18 cellular contexts compared by ENCODE assay signal in the genomic region with DNA sequence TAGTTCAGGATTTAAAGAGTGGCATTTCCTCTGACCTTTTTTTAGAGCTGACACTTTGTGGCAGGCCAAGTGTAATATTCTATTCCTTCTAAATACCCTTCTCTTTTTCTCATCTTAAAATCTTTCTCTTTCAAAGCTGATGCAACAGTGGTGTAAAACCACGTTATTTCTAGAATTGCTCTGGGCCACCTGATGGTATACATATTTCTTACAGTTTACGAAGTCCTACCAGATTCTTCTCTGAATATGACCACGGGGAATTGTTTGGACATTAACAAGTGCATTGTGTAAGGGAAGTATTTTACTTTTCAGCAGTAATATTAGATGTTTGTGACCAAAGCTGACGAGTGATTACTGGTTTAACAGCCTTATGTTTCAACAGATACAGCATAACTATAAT.
"Had no signal": no experiment of that assay in that cellular context is flagged by ENCODE, and none has a peak within 500 bp of the region (broad histone marks: within the 10 kb centered on the region; RNA-seq: fewer than 3 reads in every experiment).

No MANE protein-coding gene starts in this region.

- ATAC-seq: naive thymus-derived CD4-positive, alpha-beta T cell; stimulated activated naive B cell treated with anti-CD40 and anti-IgM and Interleukin-4, amounts not matched to agents 10 μg/mL and 1 μg/mL and 100 μg/mL, for 72 hours had no signal

- H3K4me2 ChIP-seq: hepatocyte had no signal

- H3K4me1 ChIP-seq: adrenal gland had no signal

- H3K9ac ChIP-seq: parathyroid adenoma had no signal

- H3K4me3 ChIP-seq: adrenal gland, cardiac muscle cell, hepatocyte, sigmoid colon, spleen, thoracic aorta had no signal

- H3K27ac ChIP-seq: adrenal gland, cardiac muscle cell, hepatocyte, parathyroid adenoma, sigmoid colon, spleen had no signal

- H3K9me3 ChIP-seq: adrenal gland, sigmoid colon, spleen, thoracic aorta had no signal

- DNase-seq: activated CD4-positive, alpha-beta T cell treated with anti-CD3 and anti-CD28 coated beads, Interleukin-2, amount 50 U/mL, for 1 hour; activated CD4-positive, CD25-positive, alpha-beta regulatory T cell treated with anti-CD3 and anti-CD28 coated beads, Interleukin-2, amount 50 U/mL, for 72 hours; activated CD8-positive, alpha-beta memory T cell treated with anti-CD3 and anti-CD28 coated beads, Interleukin-2, amount 50 U/mL, for 48 hours; activated effector memory CD4-positive, alpha-beta T cell treated with Interleukin-2 at 50 U/mL for 16 hours; activated naive CD4-positive, alpha-beta T cell treated with anti-CD3 and anti-CD28 coated beads, Interleukin-2, amount 50 U/mL, for 16 hours; activated T-cell treated with anti-CD3 and anti-CD28 coated beads, Interleukin-2, amount 50 U/mL, for 48 hours; adrenal gland; endodermal cell; mesendoderm; naive thymus-derived CD4-positive, alpha-beta T cell; sigmoid colon; spleen; stimulated activated naive B cell treated with anti-CD40 and anti-IgM and Interleukin-4, amounts not matched to agents 10 μg/mL and 1 μg/mL and 100 μg/mL, for 72 hours; T1000 had no signal

- H3K36me3 ChIP-seq: adrenal gland, cardiac muscle cell, sigmoid colon, spleen, thoracic aorta had no signal

- H3K27me3 ChIP-seq: adrenal gland, cardiac muscle cell, hepatocyte, sigmoid colon, spleen had no signal

- H2AFZ ChIP-seq: hepatocyte, parathyroid adenoma had no signal
